ENCODE assay signal across 1 cellular context in the genomic region with DNA sequence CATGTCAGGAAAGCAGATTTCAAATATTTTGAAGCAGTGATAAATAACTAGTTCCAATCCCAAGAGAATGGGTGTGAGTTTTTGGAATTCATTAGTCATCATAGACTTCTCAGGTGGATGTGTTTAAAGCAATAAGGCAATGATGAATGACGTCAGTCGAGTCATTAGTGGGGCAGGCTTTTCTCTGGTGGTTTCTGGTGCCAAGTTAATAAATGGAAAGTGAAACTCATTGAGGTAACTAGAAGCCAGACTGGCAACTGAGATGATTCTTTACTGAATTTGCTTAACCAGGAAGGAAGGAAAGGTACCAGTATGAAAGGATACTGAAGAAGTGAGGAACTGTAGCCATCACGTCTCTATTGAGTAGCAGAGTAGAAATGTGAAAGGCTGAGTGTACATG.
TF ChIP-seq lines count a peak whose summit lies in the region.

No MANE protein-coding gene starts in this region.

TF ChIP-seq in HepG2, 621 proteins besides CTCF, POLR2A, EP300 and RAD21 (continued from another document):
- TF ChIP-seq CREB1 (IDR thresholded peaks at IDR 0.05) (peak; percentile 90), CREB1 (CRISPR knock-in tag; IDR thresholded peaks at IDR 0.05) (no peak), ATF7 (IDR thresholded peaks at IDR 0.05) (peak; percentile 85), ATF7 (CRISPR knock-in tag; IDR thresholded peaks at IDR 0.05) (no peak), DPF2 (CRISPR knock-in tag; IDR thresholded peaks at IDR 0.05; ENCODE audit: borderline replicate concordance, low read depth) (no peak), NR2F6 (IDR thresholded peaks at IDR 0.05) (no peak), NR2F6 (CRISPR knock-in tag; IDR thresholded peaks at IDR 0.05) (no peak)
